Comparison of ENCODE assay signal across 17 cellular contexts in genomic region chr3:42841332-42841731, GRCh38. TPM values are rescaled to one million over a fixed set of nuclear protein-coding genes. Genes with fewer than 3 reads are reported as not detected.
A peak's percentile ranks its signal among the peaks of the same experiment; 100 is the strongest.
DNase-seq lines count a peak whose midpoint lies in the region; ATAC-seq and TF ChIP-seq lines count a peak whose summit lies in the region.
"Had no signal": no experiment of that assay in that cellular context is flagged by ENCODE, and none has a peak within 500 bp of the region (broad histone marks: within the 10 kb centered on the region; RNA-seq: fewer than 3 reads in every experiment).

No MANE protein-coding gene starts in this region.

- DNase-seq in Right ventricle myocardium superior (no peak), Right ventricle myocardium inferior (ENCODE audit: missing footprints) (no peak), astrocyte of the hippocampus (ENCODE audit: low read depth, low spot score) (peak; percentile 41), tibial nerve (ENCODE audit: low spot score in 2 of 2) (no peak), NCI-H1048 (lab: John Stamatoyannopoulos, UW) (no peak)
- DNase-seq in stimulated activated CD4-positive, alpha-beta T cell treated with anti-CD3 and anti-CD28 coated beads, Interleukin-2, amount 100 ng/mL, for 48 hours: no peak
- no peak for DNase-seq in activated naive CD8-positive, alpha-beta T cell treated with anti-CD3 and anti-CD28 coated beads for 36 hours
- DNase-seq: Caco-2; CD8-positive, alpha-beta memory T cell; GF-D8; GM23248; H7; IMR-90 had no signal

- H3K4me1 ChIP-seq in gastroesophageal sphincter: peaks cover 16 to 74% (median 32%) of the 10 kb centered on the region in 3 donors
- peaks cover 0 to 61% (median 14%) of the 10 kb centered on the region in 4 donors for H3K4me1 ChIP-seq in tibial nerve
- H3K4me1 ChIP-seq: Caco-2 had no signal

- H3K36me3 ChIP-seq in gastroesophageal sphincter (no peaks in the 10 kb centered on the region), tibial nerve (no peaks in the 10 kb centered on the region)
- H3K36me3 ChIP-seq: BLaER1 had no signal

- peak overlapping the region in 3 of 4 donors; percentile 28 to 79 (median 51) for H3K27ac ChIP-seq in gastroesophageal sphincter
- peak overlapping the region in 3 of 4 donors; percentile 12 to 89 (median 84) for H3K27ac ChIP-seq in tibial nerve
- H3K27ac ChIP-seq: 22Rv1, BLaER1, GM23248 had no signal

- H3K27me3 ChIP-seq in gastroesophageal sphincter (no peaks in the 10 kb centered on the region), tibial nerve (no peaks in the 10 kb centered on the region)
- H3K27me3 ChIP-seq: BLaER1 had no signal

- intact Hi-C loops in Right ventricle myocardium superior (cut with DNase I) (no loop called here), Right ventricle myocardium inferior (cut with DNase I) (no loop called here)

- 43% methylated on average over 1 of the region's 1 CpG; no CpG with 5 or more reads in 1 of the 2 donors for WGBS in gastroesophageal sphincter (ENCODE audit: low coverage in 1 of 2), 2 donors
- WGBS in tibial nerve, 2 donors: 57 to 70% methylated on average over 1 of the region's 1 CpG

- no peak for TF ChIP-seq CTCF in gastroesophageal sphincter (IDR thresholded peaks at IDR 0.05)
- no peak for TF ChIP-seq CTCF in tibial nerve (IDR thresholded peaks at IDR 0.05)

- no peak for TF ChIP-seq POLR2A in gastroesophageal sphincter (IDR thresholded peaks at IDR 0.05)
- TF ChIP-seq POLR2A in tibial nerve (IDR thresholded peaks at IDR 0.05): no peak

- ATAC-seq in Right ventricle myocardium superior (ENCODE audit: poor library complexity) (peak; percentile 50), Right ventricle myocardium inferior (no peak), gastroesophageal sphincter (no peak)

- TF ChIP-seq EP300 in gastroesophageal sphincter (IDR thresholded peaks at IDR 0.05) (no peak), tibial nerve (IDR thresholded peaks at IDR 0.05) (no peak)

- H3K36me3 Mint-ChIP-seq in activated naive CD8-positive, alpha-beta T cell treated with anti-CD3 and anti-CD28 coated beads for 36 hours: no peaks in the 10 kb centered on the region
- H3K36me3 Mint-ChIP-seq: CD8-positive, alpha-beta memory T cell had no signal

- peaks cover 4% of the 10 kb centered on the region for H3K27me3 Mint-ChIP-seq in activated naive CD8-positive, alpha-beta T cell treated with anti-CD3 and anti-CD28 coated beads for 36 hours

- no peak overlapping the region for H3K4me3 ChIP-seq in gastroesophageal sphincter
- H3K4me3 ChIP-seq in tibial nerve: no peak overlapping the region
- H3K4me3 ChIP-seq: BLaER1, GM23248 had no signal

- no peaks in the 10 kb centered on the region for H3K9me3 Mint-ChIP-seq in activated naive CD8-positive, alpha-beta T cell treated with anti-CD3 and anti-CD28 coated beads for 36 hours
- H3K9me3 Mint-ChIP-seq: CD8-positive, alpha-beta memory T cell had no signal

- H3K27ac Mint-ChIP-seq in activated naive CD8-positive, alpha-beta T cell treated with anti-CD3 and anti-CD28 coated beads for 36 hours: no peak overlapping the region

- peaks cover 7% of the 10 kb centered on the region for H3K4me1 Mint-ChIP-seq in activated naive CD8-positive, alpha-beta T cell treated with anti-CD3 and anti-CD28 coated beads for 36 hours

- H3K9me3 ChIP-seq in gastroesophageal sphincter: no peaks in the 10 kb centered on the region
- no peaks in the 10 kb centered on the region for H3K9me3 ChIP-seq in tibial nerve
- H3K9me3 ChIP-seq: BLaER1, Caco-2 had no signal

- H3K4me3 Mint-ChIP-seq in activated naive CD8-positive, alpha-beta T cell treated with anti-CD3 and anti-CD28 coated beads for 36 hours: no peak overlapping the region
- H3K4me3 Mint-ChIP-seq: CD8-positive, alpha-beta memory T cell had no signal

RNA-seq across cellular contexts. Expression of gene ACKR2, which starts 32.1 kb away (rescaled TPM):
- total RNA-seq in Right ventricle myocardium superior (0.43 TPM), Right ventricle myocardium inferior (0.89 TPM), gastroesophageal sphincter (1 to 10 TPM; 5.9 to 9.3 (median 7.4) TPM), tibial nerve (10 to 100 TPM; 25.2 to 59.0 (median 38.6) TPM)
- 1 to 10 TPM; 2.8 to 2.9 TPM for total RNA-seq in activated naive CD8-positive, alpha-beta T cell treated with anti-CD3 and anti-CD28 coated beads for 36 hours
- total RNA-seq: A673, H7, IMR-90 had no signal

RNA-seq across cellular contexts. Expression of gene CYP8B1, which starts 34.3 kb away (rescaled TPM):
- total RNA-seq in Right ventricle myocardium superior: not detected
- not detected for total RNA-seq in Right ventricle myocardium inferior
- not detected for total RNA-seq in gastroesophageal sphincter
- total RNA-seq in tibial nerve: not detected
- total RNA-seq in activated naive CD8-positive, alpha-beta T cell treated with anti-CD3 and anti-CD28 coated beads for 36 hours: not detected
- total RNA-seq: A673; Caco-2; CD8-positive, alpha-beta memory T cell; GM23248; H7; IMR-90 had no signal

RNA-seq across cellular contexts. Expression of gene HIGD1A, which starts 37.0 kb away (rescaled TPM):
- total RNA-seq in Right ventricle myocardium superior: 320 TPM
- 335 TPM for total RNA-seq in Right ventricle myocardium inferior
- total RNA-seq in gastroesophageal sphincter: 100 to 1,000 TPM; 173 to 657 (median 393) TPM
- total RNA-seq in tibial nerve: 100 to 1,000 TPM; 155 to 204 (median 186) TPM
- total RNA-seq in activated naive CD8-positive, alpha-beta T cell treated with anti-CD3 and anti-CD28 coated beads for 36 hours: 10 to 100 TPM; 83.1 to 85.3 TPM
